Comparison of ENCODE assay signal across 21 cellular contexts in the genomic region with DNA sequence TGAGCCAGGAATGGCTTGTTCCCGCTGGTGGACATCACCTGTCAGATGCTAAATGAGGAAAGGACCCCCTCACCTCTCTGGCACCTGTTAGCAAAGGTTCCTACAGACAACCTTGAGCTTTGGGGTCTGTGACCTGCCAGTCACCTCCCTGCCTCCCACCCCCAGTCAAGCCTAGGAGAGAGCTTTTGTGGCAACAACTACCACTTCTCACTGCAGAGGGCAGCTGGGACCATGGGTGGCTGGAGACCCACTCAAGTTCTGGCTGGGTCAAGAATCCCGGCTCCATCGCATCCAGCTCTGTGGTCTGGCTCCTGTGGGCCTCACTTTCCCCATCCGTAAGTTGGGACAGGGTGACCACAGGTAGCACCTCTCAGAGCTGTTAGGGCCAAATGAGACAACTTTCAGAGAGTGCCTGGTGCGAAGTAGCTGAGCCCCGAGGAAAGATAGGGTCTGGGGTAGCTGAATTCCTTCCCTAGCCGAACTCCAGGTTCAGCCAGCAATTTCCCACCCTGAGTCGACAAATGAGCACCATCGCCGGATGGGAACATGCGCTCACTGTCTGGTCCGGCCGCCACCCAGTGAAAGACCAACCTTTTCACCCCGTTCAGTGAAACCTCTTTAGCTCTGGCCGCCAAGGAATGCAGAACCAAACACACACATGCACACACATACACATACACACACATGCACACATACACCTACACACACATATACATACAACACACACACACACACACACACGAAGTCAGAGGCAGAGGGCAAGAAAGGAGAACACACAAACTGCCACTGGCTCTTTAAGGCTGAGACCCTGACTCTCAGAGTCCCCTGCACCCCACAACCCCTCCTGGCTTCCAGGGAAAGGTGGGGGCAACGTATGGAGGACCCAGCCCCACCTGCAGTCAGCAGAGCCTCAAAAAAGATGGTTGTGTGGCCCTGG. TPM values are rescaled to one million over a fixed set of nuclear protein-coding genes. Genes with fewer than 3 reads are reported as not detected.
A peak's percentile ranks its signal among the peaks of the same experiment; 100 is the strongest.
DNase-seq lines count a peak whose midpoint lies in the region; FAIRE-seq and TF ChIP-seq lines count a peak whose summit lies in the region.
"Had no signal": no experiment of that assay in that cellular context is flagged by ENCODE, and none has a peak within 500 bp of the region (broad histone marks: within the 10 kb centered on the region; RNA-seq: fewer than 3 reads in every experiment).

No MANE protein-coding gene starts in this region.

- TF ChIP-seq POLR2A in breast epithelium (IDR thresholded peaks at IDR 0.05) (no peak), H1 (IDR thresholded peaks at IDR 0.05; ENCODE audit: control extremely low read depth in 1 of 2, low read depth in 2 of 2, low read length in 2 of 2) (no peak), vagina (IDR thresholded peaks at IDR 0.05) (no peak)

- no peak overlapping the region for H3K4ac ChIP-seq in H1 (replicated peaks; ENCODE audit: insufficient read length, low read depth, low read length)

- no peak for TF ChIP-seq RAD21 in H1 (IDR thresholded peaks at IDR 0.05 in 1 of 2, conservative IDR thresholded peaks at IDR 0.05 in 1 of 2; ENCODE audit: low read depth in 2 of 2, low read length in 2 of 2)

- H3K4me2 ChIP-seq in mammary epithelial cell (ENCODE audit: insufficient read depth, low read depth, low read length) (no peak overlapping the region), H1 (ENCODE audit: insufficient read depth in 1 of 2, low read depth in 2 of 2, low read length in 2 of 2) (no peak overlapping the region), osteoblast (ENCODE audit: insufficient read depth, low read length) (peak overlapping the region; percentile 88)

- no peak overlapping the region for H4K5ac ChIP-seq in H1 (ENCODE audit: insufficient read length, low read depth, low read length)

- 84% methylated on average over 10 of the region's 17 CpGs for WGBS in mammary epithelial cell (ENCODE audit: low coverage, missing lambda C conversion rate)
- WGBS in H1 (ENCODE audit: extremely low coverage in 1 of 2, insufficient coverage in 1 of 2, insufficient read length in 1 of 2, insufficient replicate concordance in 2 of 2, low coverage in 1 of 2, low lambda C conversion rate in 2 of 2, missing lambda C conversion rate in 1 of 2), 2 experiments: 87% methylated on average over 17 of the region's 17 CpGs; no CpG with 5 or more reads in 1 of the 2 experiments

- in situ Hi-C loops in mammary epithelial cell (cut with MboI; ENCODE audit: low sequenced_read_pairs in 2 of 2): no loop called here

- H3K23me2 ChIP-seq in H1 (ENCODE audit: low read depth, low read length): peaks cover 7% of the 10 kb centered on the region; the same call in 1 of the 2 replicates

- H3K27ac ChIP-seq in breast epithelium: peak overlapping the region in 1 of 2 donors; percentile 83
- no peak overlapping the region for H3K27ac ChIP-seq in mammary epithelial cell (ENCODE audit: insufficient read depth, low read depth, low read length)
- H3K27ac ChIP-seq in H1 (ENCODE audit: low read depth, low read length): no peak overlapping the region
- H3K27ac ChIP-seq in osteoblast (ENCODE audit: low read depth, low read length): no peak overlapping the region
- H3K27ac ChIP-seq in vagina: peak overlapping the region; percentile 86
- H3K27ac ChIP-seq: neutrophil, right atrium auricular region had no signal

- H3K18ac ChIP-seq in H1 (ENCODE audit: extremely low read depth, low read length): no peak overlapping the region

- H2BK15ac ChIP-seq in H1 (ENCODE audit: low read length): peak overlapping the region; percentile 98; the same call in 1 of the 2 replicates

- no peaks in the 10 kb centered on the region; the same call in 1 of the 2 replicates for H3K79me1 ChIP-seq in H1 (ENCODE audit: low read depth, low read length)

- H3K4me1 ChIP-seq in breast epithelium (no peaks in the 10 kb centered on the region), mammary epithelial cell (ENCODE audit: insufficient read depth, low read length) (no peaks in the 10 kb centered on the region), H1 (replicated peaks in 1 of 4; ENCODE audit: control insufficient read depth in 3 of 4, insufficient read depth in 4 of 4, low read length in 3 of 4) (peaks cover 0 to 14% (median 0%) of the 10 kb centered on the region in 4 experiments; a peak in 3 of 7 replicates), osteoblast (ENCODE audit: insufficient read depth, low read length) (peaks cover 8% of the 10 kb centered on the region), vagina (peaks cover 25% of the 10 kb centered on the region)

- no peaks in the 10 kb centered on the region for H3K9me3 ChIP-seq in breast epithelium
- no peaks in the 10 kb centered on the region for H3K9me3 ChIP-seq in mammary epithelial cell (replicated peaks; ENCODE audit: insufficient read depth, low read length)
- no peaks in the 10 kb centered on the region for H3K9me3 ChIP-seq in H1 (ENCODE audit: insufficient read depth in 2 of 2, low read depth in 1 of 2, low read length in 1 of 2)
- no peaks in the 10 kb centered on the region for H3K9me3 ChIP-seq in osteoblast (ENCODE audit: low read depth, low read length)
- H3K9me3 ChIP-seq in vagina: no peaks in the 10 kb centered on the region
- H3K9me3 ChIP-seq: neutrophil, right atrium auricular region had no signal

- no peak overlapping the region for H3K14ac ChIP-seq in H1 (ENCODE audit: insufficient read length)

- CTCF ChIA-PET in mammary epithelial cell (lab: Charles Lee; ENCODE audit: low non-redundant PET) (no interaction called here), H1 (lab: Charles Lee; ENCODE audit: partially characterized antibody) (interaction anchor here (0.8 to 2.8 kb wide), 7 partner anchors 10 to 208 kb away, joined by 3 to 16 read pairs (median 4); no protein-coding TSS in a partner anchor)

- intact Hi-C loops in breast epithelium (cut with DNase I; ENCODE audit: low total_unique reads) (no loop called here), mammary epithelial cell (cut with micrococcal nuclease) (no loop called here), vagina (cut with DNase I) (no loop called here)

- H3K9ac ChIP-seq in mammary epithelial cell (ENCODE audit: insufficient read depth, low read length): no peak overlapping the region
- H3K9ac ChIP-seq in H1 (replicated peaks in 1 of 4; ENCODE audit: extremely low read depth in 1 of 4, low read depth in 3 of 4, low read length in 3 of 4): peak overlapping the region in 1 of 4 experiments; percentile 9; a peak in 1 of 7 replicates

- no peaks in the 10 kb centered on the region for H3K79me2 ChIP-seq in mammary epithelial cell (ENCODE audit: insufficient read depth, low read length)
- no peaks in the 10 kb centered on the region for H3K79me2 ChIP-seq in H1 (ENCODE audit: control insufficient read depth in 1 of 2, insufficient read depth in 2 of 2, low read length in 2 of 2)
- peaks cover 8% of the 10 kb centered on the region for H3K79me2 ChIP-seq in osteoblast (ENCODE audit: insufficient read depth, low read length)

- 0 out of 2 replicates have a peak overlapping the region, but pooled peaks have one; percentile 60 for H2BK5ac ChIP-seq in H1 (ENCODE audit: low read depth, low read length)

- H2BK20ac ChIP-seq in H1 (ENCODE audit: low read length): 0 out of 2 replicates have a peak overlapping the region, but pooled peaks have one; percentile 80

- H3K56ac ChIP-seq in H1 (replicated peaks; ENCODE audit: insufficient read length, low read depth, low read length): no peak overlapping the region

- DNase-seq in breast epithelium (ENCODE audit: low spot score in 2 of 2): no peak
- DNase-seq in mammary epithelial cell: no peak
- DNase-seq in H1 (ENCODE audit: low read depth in 1 of 2, low spot score in 2 of 2): no peak
- no peak for DNase-seq in osteoblast (ENCODE audit: insufficient read length, low spot score, missing footprints)
- no peak for DNase-seq in vagina (ENCODE audit: extremely low spot score in 2 of 2)
- no peak for DNase-seq in activated naive CD4-positive, alpha-beta T cell treated with anti-CD3 and anti-CD28 coated beads, Interleukin-2, amount 50 U/mL, for 16 hours
- DNase-seq in RKO (ENCODE audit: low spot score): no peak
- no peak for DNase-seq in NCI-H446 treated with DMSO at 0.1 percent for 48 hours (lab: John Stamatoyannopoulos, UW)
- DNase-seq: activated CD4-positive, alpha-beta T cell treated with anti-CD3 and anti-CD28 coated beads for 4 hours; activated effector memory CD4-positive, alpha-beta T cell treated with anti-CD3 and anti-CD28 coated beads, Interleukin-2, amount 50 U/mL, for 16 hours; CD4-positive, CD25-positive, alpha-beta regulatory T cell; DMS79 treated with DMSO at 0.1 percent for 48 hours; effector memory CD8-positive, alpha-beta T cell; kidney glomerular epithelial cell; NCI-H1694; stimulated activated CD4-positive, alpha-beta T cell treated with anti-CD3 and anti-CD28 coated beads, Interleukin-2, amount 100 ng/mL, for 24 hours; SW 1271 had no signal

- dilution Hi-C loops in mammary epithelial cell (cut with HindIII; ENCODE audit: low sequenced_read_pairs): no loop called here

- H2AFZ ChIP-seq in mammary epithelial cell (ENCODE audit: low read depth, low read length): no peak overlapping the region
- H2AFZ ChIP-seq in H1 (ENCODE audit: low read length): no peak overlapping the region
- peak overlapping the region; percentile 10 for H2AFZ ChIP-seq in osteoblast (ENCODE audit: low read length)

- TF ChIP-seq EP300 in H1 (IDR thresholded peaks at IDR 0.05; ENCODE audit: borderline replicate concordance in 1 of 2, low read depth in 2 of 2, low read length in 2 of 2): no peak

- H2BK12ac ChIP-seq in H1 (ENCODE audit: low read depth, low read length): peak overlapping the region; percentile 75; the same call in 1 of the 2 replicates

- no peak for TF ChIP-seq CTCF in breast epithelium (IDR thresholded peaks at IDR 0.05)
- TF ChIP-seq CTCF in mammary epithelial cell (conservative IDR thresholded peaks at IDR 0.05 in 1 of 2, IDR thresholded peaks at IDR 0.05 in 1 of 2; ENCODE audit: extremely low read depth in 1 of 2, insufficient read depth in 1 of 2, low read depth in 1 of 2, low read length in 2 of 2): no peak
- TF ChIP-seq CTCF in H1 (IDR thresholded peaks at IDR 0.05; ENCODE audit: control extremely low read depth in 1 of 3, insufficient read depth in 1 of 3, low read depth in 1 of 3, low read length in 3 of 3): no peak
- no peak for TF ChIP-seq CTCF in osteoblast (IDR thresholded peaks at IDR 0.05; ENCODE audit: extremely low read depth, low read depth, low read length)
- no peak for TF ChIP-seq CTCF in vagina (IDR thresholded peaks at IDR 0.05)

- H2BK120ac ChIP-seq in H1 (replicated peaks; ENCODE audit: low read depth, low read length): no peak overlapping the region

- H3K4me3 ChIP-seq in breast epithelium: peak overlapping the region; percentile 44 to 65 (median 49)
- no peak overlapping the region for H3K4me3 ChIP-seq in mammary epithelial cell (replicated peaks in 1 of 3; ENCODE audit: insufficient read depth in 1 of 3, low read depth in 2 of 3, low read length in 3 of 3)
- no peak overlapping the region for H3K4me3 ChIP-seq in H1 (ENCODE audit: extremely low read depth in 1 of 4, insufficient read depth in 2 of 4, low read depth in 3 of 4, low read length in 4 of 4)
- H3K4me3 ChIP-seq in osteoblast (ENCODE audit: insufficient read depth, low read length): peak overlapping the region; percentile 72
- peak overlapping the region; percentile 41 to 52 for H3K4me3 ChIP-seq in vagina

- H3K23ac ChIP-seq in H1 (ENCODE audit: insufficient read length): no peak overlapping the region

- no peak overlapping the region for H4K8ac ChIP-seq in H1 (ENCODE audit: extremely low read depth, insufficient read depth, low read length)

- H3K36me3 ChIP-seq in breast epithelium: no peaks in the 10 kb centered on the region
- H3K36me3 ChIP-seq in mammary epithelial cell (ENCODE audit: insufficient read depth, low read length): no peaks in the 10 kb centered on the region
- H3K36me3 ChIP-seq in H1 (ENCODE audit: control insufficient read depth in 2 of 4, insufficient read depth in 4 of 4, low read length in 3 of 4): no peaks in the 10 kb centered on the region
- H3K36me3 ChIP-seq in osteoblast (ENCODE audit: insufficient read depth, low read length): peaks cover 4% of the 10 kb centered on the region
- H3K36me3 ChIP-seq in vagina: no peaks in the 10 kb centered on the region
- H3K36me3 ChIP-seq: neutrophil, right atrium auricular region had no signal

- H4K91ac ChIP-seq in H1 (replicated peaks; ENCODE audit: insufficient read length, low read length): no peak overlapping the region

- POLR2A ChIA-PET in H1 (lab: Charles Lee; ENCODE audit: partially characterized antibody): interaction anchor here (0.6 to 1.1 kb wide), 5 partner anchors 8 to 134 kb away, joined by 3 read pairs; no protein-coding TSS in a partner anchor

- H3K27me3 ChIP-seq in breast epithelium (no peaks in the 10 kb centered on the region), mammary epithelial cell (ENCODE audit: insufficient read depth, low read length) (no peaks in the 10 kb centered on the region), H1 (replicated peaks in 1 of 4; ENCODE audit: control insufficient read depth in 3 of 4, extremely low read depth in 1 of 4, insufficient read depth in 3 of 4, low read length in 3 of 4) (no peaks in the 10 kb centered on the region; a peak in 1 of 7 replicates), osteoblast (ENCODE audit: insufficient read depth, low read length) (no peaks in the 10 kb centered on the region), vagina (no peaks in the 10 kb centered on the region)
- H3K27me3 ChIP-seq: right atrium auricular region had no signal

- H2AK5ac ChIP-seq in H1 (ENCODE audit: low read depth, low read length): no peak overlapping the region

- no peak for FAIRE-seq in H1 (lab: Jason Lieb, UNC)
- FAIRE-seq: A204.1, TTC549 had no signal

- no TSS peak for BruUV-seq in mammary epithelial cell (replicated peaks; lab: Mats Ljungman, UMichigan)

- H4K20me1 ChIP-seq in mammary epithelial cell (ENCODE audit: insufficient read depth, low read length): no peaks in the 10 kb centered on the region
- peaks cover 0 to 8% of the 10 kb centered on the region in 2 experiments for H4K20me1 ChIP-seq in H1 (replicated peaks in 1 of 2; ENCODE audit: control insufficient read depth in 1 of 2, insufficient read depth in 2 of 2, low read length in 2 of 2)
- peaks cover 3% of the 10 kb centered on the region for H4K20me1 ChIP-seq in osteoblast (ENCODE audit: insufficient read depth, low read length)

RNA-seq across cellular contexts. Expression of a gene that starts 1.9 kb away (rescaled TPM):
- total RNA-seq in breast epithelium (10 to 100 TPM; 12.1 to 21.0 (median 12.5) TPM), mammary epithelial cell (1 to 10 TPM in 1 of 2 donors, not detected in 1; 1.0 TPM), osteoblast (359 and 362 TPM in 2 replicates), vagina (34.6 TPM)
- polyA plus RNA-seq in mammary epithelial cell (not detected), H1 (2011; rRNA removed) (0.35 TPM in 2 replicates)
- polyA minus RNA-seq in mammary epithelial cell: not detected
- 0.48 and 0.61 TPM in 2 replicates for total RNA-seq in H1 (2021; fragmentation: NEBNext Ultra II Directional; extraction: Animal tissue kit (Norgen Biotek cat#: 25700))
- polyA plus RNA-seq in H1 (2011; cell fraction: cytosol; rRNA removed): 0.41 TPM
- 0.27 TPM for polyA plus RNA-seq in H1 (2011; cell fraction: nucleus; rRNA removed)
- 0.16 to 0.42 TPM (median 0.24 TPM) in 4 replicates for polyA plus RNA-seq in H1 (2012, experiment 1 of 2)
- polyA plus RNA-seq in H1 (2012, experiment 2 of 2): 0.26 TPM
- polyA plus RNA-seq in H1 (2013, experiment 1 of 2): 0.55 TPM
- polyA plus RNA-seq in H1 (2013, experiment 2 of 2): 0.68 TPM
- polyA minus RNA-seq in H1 (2011; rRNA and poly(A)+ RNA removed): not detected in 2 replicates
- polyA minus RNA-seq in H1 (2011; cell fraction: cytosol; rRNA and poly(A)+ RNA removed): not detected
- not detected for polyA minus RNA-seq in H1 (2011; cell fraction: nucleus; rRNA and poly(A)+ RNA removed)

RNA-seq across cellular contexts. Expression of a gene that starts 33.6 kb away (rescaled TPM):
- 100 to 1,000 TPM; 220 to 328 (median 227) TPM for total RNA-seq in breast epithelium
- 10 to 100 TPM; 55.3 to 77.6 TPM for total RNA-seq in mammary epithelial cell
- polyA plus RNA-seq in mammary epithelial cell: 79.1 TPM
- polyA minus RNA-seq in mammary epithelial cell: 64.0 TPM
- 78.1 and 82.3 TPM in 2 replicates for total RNA-seq in H1 (2021; fragmentation: NEBNext Ultra II Directional; extraction: Animal tissue kit (Norgen Biotek cat#: 25700))
- polyA plus RNA-seq in H1 (2011; rRNA removed): 54.5 and 72.1 TPM in 2 replicates
- 78.1 TPM for polyA plus RNA-seq in H1 (2011; cell fraction: cytosol; rRNA removed)
- polyA plus RNA-seq in H1 (2011; cell fraction: nucleus; rRNA removed): 62.2 TPM
- polyA plus RNA-seq in H1 (2012, experiment 1 of 2): 90.4 to 92.7 TPM (median 91.1 TPM) in 4 replicates
- polyA plus RNA-seq in H1 (2012, experiment 2 of 2): 48.9 TPM
- polyA plus RNA-seq in H1 (2013, experiment 1 of 2): 70.5 TPM
- polyA plus RNA-seq in H1 (2013, experiment 2 of 2): 70.7 TPM
- 43.8 and 59.1 TPM in 2 replicates for polyA minus RNA-seq in H1 (2011; rRNA and poly(A)+ RNA removed)
- polyA minus RNA-seq in H1 (2011; cell fraction: cytosol; rRNA and poly(A)+ RNA removed): 19.7 TPM
- 42.0 TPM for polyA minus RNA-seq in H1 (2011; cell fraction: nucleus; rRNA and poly(A)+ RNA removed)
- 166 and 184 TPM in 2 replicates for total RNA-seq in osteoblast
- total RNA-seq in vagina: 167 TPM

RNA-seq across cellular contexts. Expression of a gene that starts 35.0 kb away (rescaled TPM):
- total RNA-seq in breast epithelium (10 to 100 TPM; 49.8 to 62.9 (median 60.2) TPM), mammary epithelial cell (10 to 100 TPM; 34.7 to 60.7 TPM), osteoblast (39.8 and 57.9 TPM in 2 replicates), vagina (44.2 TPM)
- polyA plus RNA-seq in mammary epithelial cell (14.9 TPM), H1 (2011; rRNA removed) (16.0 and 21.4 TPM in 2 replicates)
- 61.0 TPM for polyA minus RNA-seq in mammary epithelial cell
- total RNA-seq in H1 (2021; fragmentation: NEBNext Ultra II Directional; extraction: Animal tissue kit (Norgen Biotek cat#: 25700)): 89.6 and 103 TPM in 2 replicates
- 38.1 TPM for polyA plus RNA-seq in H1 (2011; cell fraction: cytosol; rRNA removed)
- polyA plus RNA-seq in H1 (2011; cell fraction: nucleus; rRNA removed): 57.9 TPM
- polyA plus RNA-seq in H1 (2012, experiment 1 of 2): 66.9 to 81.1 TPM (median 74.1 TPM) in 4 replicates
- 10.3 TPM for polyA plus RNA-seq in H1 (2012, experiment 2 of 2)
- polyA plus RNA-seq in H1 (2013, experiment 1 of 2): 46.8 TPM
- polyA plus RNA-seq in H1 (2013, experiment 2 of 2): 41.7 TPM
- polyA minus RNA-seq in H1 (2011; rRNA and poly(A)+ RNA removed): 53.9 and 54.8 TPM in 2 replicates
- 43.7 TPM for polyA minus RNA-seq in H1 (2011; cell fraction: cytosol; rRNA and poly(A)+ RNA removed)
- polyA minus RNA-seq in H1 (2011; cell fraction: nucleus; rRNA and poly(A)+ RNA removed): 142 TPM

RNA-seq across cellular contexts. Expression of a gene that starts 37.7 kb away (rescaled TPM):
- total RNA-seq in breast epithelium: 10 to 100 TPM in 1 of 3 donors, 1 to 10 TPM in 2; 5.2 to 16.6 (median 6.7) TPM
- total RNA-seq in mammary epithelial cell: under 1 TPM; 0.47 to 0.50 TPM
- polyA plus RNA-seq in mammary epithelial cell: 0.63 TPM
- not detected for polyA minus RNA-seq in mammary epithelial cell
- 0.13 TPM in 1 of 2 replicates, not detected in the other for total RNA-seq in H1 (2021; fragmentation: NEBNext Ultra II Directional; extraction: Animal tissue kit (Norgen Biotek cat#: 25700))
- polyA plus RNA-seq in H1 (2011; rRNA removed): 0.18 and 0.19 TPM in 2 replicates
- polyA plus RNA-seq in H1 (2011; cell fraction: cytosol; rRNA removed): 0.09 TPM
- 0.09 TPM for polyA plus RNA-seq in H1 (2011; cell fraction: nucleus; rRNA removed)
- 0.09 TPM in 1 of 4 replicates, not detected in the others for polyA plus RNA-seq in H1 (2012, experiment 1 of 2)
- not detected for polyA plus RNA-seq in H1 (2012, experiment 2 of 2)
- polyA plus RNA-seq in H1 (2013, experiment 1 of 2): 0.08 TPM
- polyA plus RNA-seq in H1 (2013, experiment 2 of 2): 0.06 TPM
- 0.10 TPM in 1 of 2 replicates, not detected in the other for polyA minus RNA-seq in H1 (2011; rRNA and poly(A)+ RNA removed)
- not detected for polyA minus RNA-seq in H1 (2011; cell fraction: cytosol; rRNA and poly(A)+ RNA removed)
- not detected for polyA minus RNA-seq in H1 (2011; cell fraction: nucleus; rRNA and poly(A)+ RNA removed)
- total RNA-seq in osteoblast: 1.1 and 1.2 TPM in 2 replicates
- total RNA-seq in vagina: 14.2 TPM

Comparison
In these comparisons a context has a peak if more than half of its experiments do, and no peak if none do; other contexts are left out.
1. H3K4me3 ChIP-seq: peak in breast epithelium (3 of 3), osteoblast (single experiment) and vagina (2 of 2); none in mammary epithelial cell (0 of 3) and H1 (0 of 4).
2. RNA of a gene that starts 1.9 kb away (total RNA-seq): 359 to 362 TPM in osteoblast; 34.6 TPM in vagina (single experiment), 12.1 to 21.0 TPM in breast epithelium, 1.0 TPM in mammary epithelial cell and 0.48 to 0.61 TPM in H1; every median in the first group is over 10 times any median in the second.